Comparison of ENCODE assay signal across 2 cellular contexts in the genomic region with DNA sequence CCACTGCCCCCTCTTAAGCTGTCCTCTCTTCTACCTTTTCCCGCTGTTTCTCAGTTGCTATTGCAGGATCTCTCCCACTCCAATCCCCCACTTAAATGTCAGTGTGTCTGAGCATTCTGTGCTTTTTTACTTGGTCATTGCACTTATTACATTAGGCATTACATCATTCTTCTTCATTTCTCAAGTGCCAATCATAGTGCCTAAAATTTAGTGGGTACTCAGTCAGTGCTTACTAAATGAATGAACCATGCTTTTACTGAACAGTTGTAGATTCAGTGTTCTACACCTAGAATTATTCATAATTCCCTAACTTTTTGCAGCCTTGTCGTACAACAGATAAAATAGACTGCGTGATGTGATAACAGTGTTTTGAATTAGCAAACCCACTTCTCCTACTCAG.
TF ChIP-seq lines count a peak whose summit lies in the region.

No MANE protein-coding gene starts in this region.

TF ChIP-seq in HepG2, 621 proteins besides CTCF, POLR2A, EP300 and RAD21:
- peak; percentile 62; the same call in 1 of the 2 replicates for TF ChIP-seq ATF7 (IDR thresholded peaks at IDR 0.05)
- no peak for TF ChIP-seq ATF7 (CRISPR knock-in tag; IDR thresholded peaks at IDR 0.05)
- no peak for TF ChIP-seq KMT2A (CRISPR knock-in tag; IDR thresholded peaks at IDR 0.05)
- no peak for TF ChIP-seq ZNF878 (CRISPR knock-in tag; IDR thresholded peaks at IDR 0.05)
TF ChIP-seq in HepG2: peak in this region for 1.

TF ChIP-seq in HEK293, 187 proteins besides CTCF, POLR2A, EP300 and RAD21 (continues in another document):
- TF ChIP-seq ZIC2 (tag by site-specific recombination; IDR thresholded peaks at IDR 0.05) (no peak), ZNF529 (tag by site-specific recombination; IDR thresholded peaks at IDR 0.05; ENCODE audit: insufficient replicate concordance) (no peak), KLF8 (tag by site-specific recombination; IDR thresholded peaks at IDR 0.05) (no peak), TCF7L2 (IDR thresholded peaks at IDR 0.05; ENCODE audit: borderline replicate concordance, low read depth, low read length) (no peak), SALL2 (tag by site-specific recombination; IDR thresholded peaks at IDR 0.05; ENCODE audit: borderline replicate concordance) (no peak), ZSCAN16 (tag by site-specific recombination; IDR thresholded peaks at IDR 0.05) (no peak), ZNF654 (tag by site-specific recombination; IDR thresholded peaks at IDR 0.05; ENCODE audit: low read depth) (no peak), SETDB1 (IDR thresholded peaks at IDR 0.05; ENCODE audit: insufficient read length, low read length) (no peak), ZNF292 (tag by site-specific recombination; IDR thresholded peaks at IDR 0.05; ENCODE audit: borderline replicate concordance, low read depth) (no peak), KLF10 (tag by site-specific recombination; IDR thresholded peaks at IDR 0.05) (no peak), ZNF184 (tag by site-specific recombination; IDR thresholded peaks at IDR 0.05) (no peak), ZNF791 (tag by site-specific recombination; IDR thresholded peaks at IDR 0.05) (no peak), SCRT2 (tag by site-specific recombination; IDR thresholded peaks at IDR 0.05) (no peak), ZNF416 (tag by site-specific recombination; IDR thresholded peaks at IDR 0.05) (no peak), ZNF777 (tag by site-specific recombination; IDR thresholded peaks at IDR 0.05; ENCODE audit: borderline replicate concordance) (no peak), ZNF561 (tag by site-specific recombination; IDR thresholded peaks at IDR 0.05; ENCODE audit: borderline replicate concordance) (no peak), ZNF155 (tag by site-specific recombination; IDR thresholded peaks at IDR 0.05) (no peak), ZNF549 (tag by site-specific recombination; IDR thresholded peaks at IDR 0.05) (no peak), ZNF404 (tag by site-specific recombination; IDR thresholded peaks at IDR 0.05) (no peak), ZNF138 (tag by site-specific recombination; IDR thresholded peaks at IDR 0.05; ENCODE audit: borderline replicate concordance) (no peak), REPIN1 (tag by site-specific recombination; IDR thresholded peaks at IDR 0.05; ENCODE audit: low read depth) (no peak), ZFHX2 (tag by site-specific recombination; conservative IDR thresholded peaks at IDR 0.05) (0 out of 2 replicates have a peak, but pooled peaks have one; percentile 8), ZNF335 (tag by site-specific recombination; conservative IDR thresholded peaks at IDR 0.05) (0 out of 2 replicates have a peak, but pooled peaks have one; percentile 20), HOXD13 (CRISPR knock-in tag; IDR thresholded peaks at IDR 0.05; ENCODE audit: borderline replicate concordance) (no peak)
- TF ChIP-seq, protein P1, sequence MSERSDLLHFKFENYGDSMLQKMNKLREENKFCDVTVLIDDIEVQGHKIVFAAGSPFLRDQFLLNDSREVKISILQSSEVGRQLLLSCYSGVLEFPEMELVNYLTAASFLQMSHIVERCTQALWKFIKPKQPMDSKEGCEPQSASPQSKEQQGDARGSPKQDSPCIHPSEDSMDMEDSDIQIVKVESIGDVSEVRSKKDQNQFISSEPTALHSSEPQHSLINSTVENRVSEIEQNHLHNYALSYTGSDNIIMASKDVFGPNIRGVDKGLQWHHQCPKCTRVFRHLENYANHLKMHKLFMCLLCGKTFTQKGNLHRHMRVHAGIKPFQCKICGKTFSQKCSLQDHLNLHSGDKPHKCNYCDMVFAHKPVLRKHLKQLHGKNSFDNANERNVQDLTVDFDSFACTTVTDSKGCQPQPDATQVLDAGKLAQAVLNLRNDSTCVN (tag by site-specific recombination; optimal IDR thresholded peaks at IDR 0.05), result no peak
- TF ChIP-seq, protein P2, sequence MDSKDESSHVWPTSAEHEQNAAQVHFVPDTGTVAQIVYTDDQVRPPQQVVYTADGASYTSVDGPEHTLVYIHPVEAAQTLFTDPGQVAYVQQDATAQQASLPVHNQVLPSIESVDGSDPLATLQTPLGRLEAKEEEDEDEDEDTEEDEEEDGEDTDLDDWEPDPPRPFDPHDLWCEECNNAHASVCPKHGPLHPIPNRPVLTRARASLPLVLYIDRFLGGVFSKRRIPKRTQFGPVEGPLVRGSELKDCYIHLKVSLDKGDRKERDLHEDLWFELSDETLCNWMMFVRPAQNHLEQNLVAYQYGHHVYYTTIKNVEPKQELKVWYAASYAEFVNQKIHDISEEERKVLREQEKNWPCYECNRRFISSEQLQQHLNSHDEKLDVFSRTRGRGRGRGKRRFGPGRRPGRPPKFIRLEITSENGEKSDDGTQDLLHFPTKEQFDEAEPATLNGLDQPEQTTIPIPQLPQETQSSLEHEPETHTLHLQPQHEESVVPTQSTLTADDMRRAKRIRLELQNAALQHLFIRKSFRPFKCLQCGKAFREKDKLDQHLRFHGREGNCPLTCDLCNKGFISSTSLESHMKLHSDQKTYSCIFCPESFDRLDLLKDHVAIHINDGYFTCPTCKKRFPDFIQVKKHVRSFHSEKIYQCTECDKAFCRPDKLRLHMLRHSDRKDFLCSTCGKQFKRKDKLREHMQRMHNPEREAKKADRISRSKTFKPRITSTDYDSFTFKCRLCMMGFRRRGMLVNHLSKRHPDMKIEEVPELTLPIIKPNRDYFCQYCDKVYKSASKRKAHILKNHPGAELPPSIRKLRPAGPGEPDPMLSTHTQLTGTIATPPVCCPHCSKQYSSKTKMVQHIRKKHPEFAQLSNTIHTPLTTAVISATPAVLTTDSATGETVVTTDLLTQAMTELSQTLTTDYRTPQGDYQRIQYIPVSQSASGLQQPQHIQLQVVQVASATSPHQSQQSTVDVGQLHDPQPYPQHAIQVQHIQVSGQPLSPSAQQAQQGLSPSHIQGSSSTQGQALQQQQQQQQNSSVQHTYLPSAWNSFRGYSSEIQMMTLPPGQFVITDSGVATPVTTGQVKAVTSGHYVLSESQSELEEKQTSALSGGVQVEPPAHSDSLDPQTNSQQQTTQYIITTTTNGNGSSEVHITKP (tag by site-specific recombination; IDR thresholded peaks at IDR 0.05), result no peak
- TF ChIP-seq, protein P3, sequence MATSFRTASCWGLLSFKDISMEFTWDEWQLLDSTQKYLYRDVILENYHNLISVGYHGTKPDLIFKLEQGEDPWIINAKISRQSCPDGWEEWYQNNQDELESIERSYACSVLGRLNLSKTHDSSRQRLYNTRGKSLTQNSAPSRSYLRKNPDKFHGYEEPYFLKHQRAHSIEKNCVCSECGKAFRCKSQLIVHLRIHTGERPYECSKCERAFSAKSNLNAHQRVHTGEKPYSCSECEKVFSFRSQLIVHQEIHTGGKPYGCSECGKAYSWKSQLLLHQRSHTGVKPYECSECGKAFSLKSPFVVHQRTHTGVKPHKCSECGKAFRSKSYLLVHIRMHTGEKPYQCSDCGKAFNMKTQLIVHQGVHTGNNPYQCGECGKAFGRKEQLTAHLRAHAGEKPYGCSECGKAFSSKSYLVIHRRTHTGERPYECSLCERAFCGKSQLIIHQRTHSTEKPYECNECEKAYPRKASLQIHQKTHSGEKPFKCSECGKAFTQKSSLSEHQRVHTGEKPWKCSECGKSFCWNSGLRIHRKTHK (tag by site-specific recombination; IDR thresholded peaks at IDR 0.05), result no peak
- TF ChIP-seq, protein P4, sequence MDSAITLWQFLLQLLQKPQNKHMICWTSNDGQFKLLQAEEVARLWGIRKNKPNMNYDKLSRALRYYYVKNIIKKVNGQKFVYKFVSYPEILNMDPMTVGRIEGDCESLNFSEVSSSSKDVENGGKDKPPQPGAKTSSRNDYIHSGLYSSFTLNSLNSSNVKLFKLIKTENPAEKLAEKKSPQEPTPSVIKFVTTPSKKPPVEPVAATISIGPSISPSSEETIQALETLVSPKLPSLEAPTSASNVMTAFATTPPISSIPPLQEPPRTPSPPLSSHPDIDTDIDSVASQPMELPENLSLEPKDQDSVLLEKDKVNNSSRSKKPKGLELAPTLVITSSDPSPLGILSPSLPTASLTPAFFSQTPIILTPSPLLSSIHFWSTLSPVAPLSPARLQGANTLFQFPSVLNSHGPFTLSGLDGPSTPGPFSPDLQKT (IDR thresholded peaks at IDR 0.05; ENCODE audit: borderline replicate concordance, low read depth, low read length), result no peak
- TF ChIP-seq, protein P5, sequence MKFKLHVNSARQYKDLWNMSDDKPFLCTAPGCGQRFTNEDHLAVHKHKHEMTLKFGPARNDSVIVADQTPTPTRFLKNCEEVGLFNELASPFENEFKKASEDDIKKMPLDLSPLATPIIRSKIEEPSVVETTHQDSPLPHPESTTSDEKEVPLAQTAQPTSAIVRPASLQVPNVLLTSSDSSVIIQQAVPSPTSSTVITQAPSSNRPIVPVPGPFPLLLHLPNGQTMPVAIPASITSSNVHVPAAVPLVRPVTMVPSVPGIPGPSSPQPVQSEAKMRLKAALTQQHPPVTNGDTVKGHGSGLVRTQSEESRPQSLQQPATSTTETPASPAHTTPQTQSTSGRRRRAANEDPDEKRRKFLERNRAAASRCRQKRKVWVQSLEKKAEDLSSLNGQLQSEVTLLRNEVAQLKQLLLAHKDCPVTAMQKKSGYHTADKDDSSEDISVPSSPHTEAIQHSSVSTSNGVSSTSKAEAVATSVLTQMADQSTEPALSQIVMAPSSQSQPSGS (tag by site-specific recombination; IDR thresholded peaks at IDR 0.05; ENCODE audit: low read depth), result peak; percentile 80
- TF ChIP-seq, protein P6, sequence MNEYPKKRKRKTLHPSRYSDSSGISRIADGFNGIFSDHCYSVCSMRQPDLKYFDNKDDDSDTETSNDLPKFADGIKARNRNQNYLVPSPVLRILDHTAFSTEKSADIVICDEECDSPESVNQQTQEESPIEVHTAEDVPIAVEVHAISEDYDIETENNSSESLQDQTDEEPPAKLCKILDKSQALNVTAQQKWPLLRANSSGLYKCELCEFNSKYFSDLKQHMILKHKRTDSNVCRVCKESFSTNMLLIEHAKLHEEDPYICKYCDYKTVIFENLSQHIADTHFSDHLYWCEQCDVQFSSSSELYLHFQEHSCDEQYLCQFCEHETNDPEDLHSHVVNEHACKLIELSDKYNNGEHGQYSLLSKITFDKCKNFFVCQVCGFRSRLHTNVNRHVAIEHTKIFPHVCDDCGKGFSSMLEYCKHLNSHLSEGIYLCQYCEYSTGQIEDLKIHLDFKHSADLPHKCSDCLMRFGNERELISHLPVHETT (tag by site-specific recombination; IDR thresholded peaks at IDR 0.05), result no peak
- TF ChIP-seq, protein P7, sequence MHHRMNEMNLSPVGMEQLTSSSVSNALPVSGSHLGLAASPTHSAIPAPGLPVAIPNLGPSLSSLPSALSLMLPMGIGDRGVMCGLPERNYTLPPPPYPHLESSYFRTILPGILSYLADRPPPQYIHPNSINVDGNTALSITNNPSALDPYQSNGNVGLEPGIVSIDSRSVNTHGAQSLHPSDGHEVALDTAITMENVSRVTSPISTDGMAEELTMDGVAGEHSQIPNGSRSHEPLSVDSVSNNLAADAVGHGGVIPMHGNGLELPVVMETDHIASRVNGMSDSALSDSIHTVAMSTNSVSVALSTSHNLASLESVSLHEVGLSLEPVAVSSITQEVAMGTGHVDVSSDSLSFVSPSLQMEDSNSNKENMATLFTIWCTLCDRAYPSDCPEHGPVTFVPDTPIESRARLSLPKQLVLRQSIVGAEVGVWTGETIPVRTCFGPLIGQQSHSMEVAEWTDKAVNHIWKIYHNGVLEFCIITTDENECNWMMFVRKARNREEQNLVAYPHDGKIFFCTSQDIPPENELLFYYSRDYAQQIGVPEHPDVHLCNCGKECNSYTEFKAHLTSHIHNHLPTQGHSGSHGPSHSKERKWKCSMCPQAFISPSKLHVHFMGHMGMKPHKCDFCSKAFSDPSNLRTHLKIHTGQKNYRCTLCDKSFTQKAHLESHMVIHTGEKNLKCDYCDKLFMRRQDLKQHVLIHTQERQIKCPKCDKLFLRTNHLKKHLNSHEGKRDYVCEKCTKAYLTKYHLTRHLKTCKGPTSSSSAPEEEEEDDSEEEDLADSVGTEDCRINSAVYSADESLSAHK (tag by site-specific recombination; IDR thresholded peaks at IDR 0.05), result no peak
- TF ChIP-seq, protein P8, sequence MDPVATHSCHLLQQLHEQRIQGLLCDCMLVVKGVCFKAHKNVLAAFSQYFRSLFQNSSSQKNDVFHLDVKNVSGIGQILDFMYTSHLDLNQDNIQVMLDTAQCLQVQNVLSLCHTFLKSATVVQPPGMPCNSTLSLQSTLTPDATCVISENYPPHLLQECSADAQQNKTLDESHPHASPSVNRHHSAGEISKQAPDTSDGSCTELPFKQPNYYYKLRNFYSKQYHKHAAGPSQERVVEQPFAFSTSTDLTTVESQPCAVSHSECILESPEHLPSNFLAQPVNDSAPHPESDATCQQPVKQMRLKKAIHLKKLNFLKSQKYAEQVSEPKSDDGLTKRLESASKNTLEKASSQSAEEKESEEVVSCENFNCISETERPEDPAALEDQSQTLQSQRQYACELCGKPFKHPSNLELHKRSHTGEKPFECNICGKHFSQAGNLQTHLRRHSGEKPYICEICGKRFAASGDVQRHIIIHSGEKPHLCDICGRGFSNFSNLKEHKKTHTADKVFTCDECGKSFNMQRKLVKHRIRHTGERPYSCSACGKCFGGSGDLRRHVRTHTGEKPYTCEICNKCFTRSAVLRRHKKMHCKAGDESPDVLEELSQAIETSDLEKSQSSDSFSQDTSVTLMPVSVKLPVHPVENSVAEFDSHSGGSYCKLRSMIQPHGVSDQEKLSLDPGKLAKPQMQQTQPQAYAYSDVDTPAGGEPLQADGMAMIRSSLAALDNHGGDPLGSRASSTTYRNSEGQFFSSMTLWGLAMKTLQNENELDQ (tag by site-specific recombination; IDR thresholded peaks at IDR 0.05; ENCODE audit: low read depth), result no peak
- TF ChIP-seq, protein P9, sequence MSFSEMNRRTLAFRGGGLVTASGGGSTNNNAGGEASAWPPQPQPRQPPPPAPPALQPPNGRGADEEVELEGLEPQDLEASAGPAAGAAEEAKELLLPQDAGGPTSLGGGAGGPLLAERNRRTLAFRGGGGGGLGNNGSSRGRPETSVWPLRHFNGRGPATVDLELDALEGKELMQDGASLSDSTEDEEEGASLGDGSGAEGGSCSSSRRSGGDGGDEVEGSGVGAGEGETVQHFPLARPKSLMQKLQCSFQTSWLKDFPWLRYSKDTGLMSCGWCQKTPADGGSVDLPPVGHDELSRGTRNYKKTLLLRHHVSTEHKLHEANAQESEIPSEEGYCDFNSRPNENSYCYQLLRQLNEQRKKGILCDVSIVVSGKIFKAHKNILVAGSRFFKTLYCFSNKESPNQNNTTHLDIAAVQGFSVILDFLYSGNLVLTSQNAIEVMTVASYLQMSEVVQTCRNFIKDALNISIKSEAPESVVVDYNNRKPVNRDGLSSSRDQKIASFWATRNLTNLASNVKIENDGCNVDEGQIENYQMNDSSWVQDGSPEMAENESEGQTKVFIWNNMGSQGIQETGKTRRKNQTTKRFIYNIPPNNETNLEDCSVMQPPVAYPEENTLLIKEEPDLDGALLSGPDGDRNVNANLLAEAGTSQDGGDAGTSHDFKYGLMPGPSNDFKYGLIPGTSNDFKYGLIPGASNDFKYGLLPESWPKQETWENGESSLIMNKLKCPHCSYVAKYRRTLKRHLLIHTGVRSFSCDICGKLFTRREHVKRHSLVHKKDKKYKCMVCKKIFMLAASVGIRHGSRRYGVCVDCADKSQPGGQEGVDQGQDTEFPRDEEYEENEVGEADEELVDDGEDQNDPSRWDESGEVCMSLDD (tag by site-specific recombination; IDR thresholded peaks at IDR 0.05), result no peak
- TF ChIP-seq, protein P10, sequence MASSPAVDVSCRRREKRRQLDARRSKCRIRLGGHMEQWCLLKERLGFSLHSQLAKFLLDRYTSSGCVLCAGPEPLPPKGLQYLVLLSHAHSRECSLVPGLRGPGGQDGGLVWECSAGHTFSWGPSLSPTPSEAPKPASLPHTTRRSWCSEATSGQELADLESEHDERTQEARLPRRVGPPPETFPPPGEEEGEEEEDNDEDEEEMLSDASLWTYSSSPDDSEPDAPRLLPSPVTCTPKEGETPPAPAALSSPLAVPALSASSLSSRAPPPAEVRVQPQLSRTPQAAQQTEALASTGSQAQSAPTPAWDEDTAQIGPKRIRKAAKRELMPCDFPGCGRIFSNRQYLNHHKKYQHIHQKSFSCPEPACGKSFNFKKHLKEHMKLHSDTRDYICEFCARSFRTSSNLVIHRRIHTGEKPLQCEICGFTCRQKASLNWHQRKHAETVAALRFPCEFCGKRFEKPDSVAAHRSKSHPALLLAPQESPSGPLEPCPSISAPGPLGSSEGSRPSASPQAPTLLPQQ (tag by site-specific recombination; IDR thresholded peaks at IDR 0.05), result 0 out of 2 replicates have a peak, but pooled peaks have one; percentile 37
